In the genomic region with DNA sequence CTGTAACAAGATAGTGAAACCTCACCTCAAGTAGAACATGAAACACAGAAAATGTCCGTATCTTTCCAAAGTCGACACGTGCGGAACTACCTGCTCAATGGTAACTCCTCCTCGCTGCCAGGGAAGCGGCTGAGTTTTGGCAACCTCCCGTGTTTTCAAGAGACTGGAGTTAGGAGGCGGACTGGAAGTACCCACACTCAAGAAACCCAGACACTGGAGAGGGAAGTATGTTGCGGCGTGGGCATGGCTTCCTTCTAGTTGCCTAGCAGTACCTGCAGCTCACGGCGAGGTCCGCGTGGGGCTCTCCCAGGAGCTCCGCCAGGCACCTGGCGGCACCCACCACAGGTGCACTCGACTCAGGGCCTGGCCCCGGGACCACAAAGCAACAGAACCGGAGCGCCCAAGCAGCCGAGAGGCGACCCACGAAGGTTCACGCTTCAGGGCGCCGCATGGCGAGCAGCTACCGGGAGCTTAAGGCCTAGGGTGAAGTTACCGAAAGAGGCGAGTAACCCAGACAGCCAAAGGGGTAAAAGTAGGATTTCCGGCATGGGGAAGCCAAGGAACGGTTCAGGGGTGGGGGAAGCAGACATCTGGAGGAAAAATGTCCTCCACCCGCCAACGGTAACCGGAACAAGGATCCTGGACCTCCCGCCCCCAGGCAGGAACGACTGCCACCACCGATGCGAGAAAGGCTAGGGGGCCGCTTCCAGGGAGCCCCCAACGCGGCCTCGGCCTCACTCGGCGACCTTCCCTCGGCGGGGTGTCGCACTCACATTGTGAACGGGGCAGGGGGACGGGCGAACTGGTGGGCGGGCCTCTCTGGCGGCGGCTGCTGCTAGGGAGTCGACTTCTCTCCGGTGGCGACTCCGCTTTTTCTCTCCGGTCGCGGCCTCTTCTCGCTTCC, we compare ENCODE assay signal across 8 cellular contexts. TPM values are rescaled to one million over a fixed set of nuclear protein-coding genes. Genes with fewer than 3 reads are reported as not detected.
DNase-seq lines count a peak whose midpoint lies in the region; ATAC-seq and TF ChIP-seq lines count a peak whose summit lies in the region.

No MANE protein-coding gene starts in this region.

- no peak for DNase-seq in AG04449 (ENCODE audit: low read depth, low spot score)
- DNase-seq in HS-27A (ENCODE audit: low read depth): peak; percentile 11
- DNase-seq in SJSA1 (ENCODE audit: low read depth in 1 of 2, low spot score in 2 of 2): peak in 1 of 2 experiments; percentile 47
- peak; percentile 47 to 78 for DNase-seq in activated naive CD4-positive, alpha-beta T cell treated with anti-CD3 and anti-CD28 coated beads, Interleukin-2, amount 50 U/mL, for 72 hours (ENCODE audit: low spot score in 2 of 2)
- peak; percentile 36 to 79 (median 62) for DNase-seq in heart left ventricle
- DNase-seq in pons (ENCODE audit: low spot score): peak; percentile 63
- no peak for DNase-seq in cerebellar nuclear complex (lab: John Stamatoyannopoulos, UW)

- peaks cover 6% of the 10 kb centered on the region; the same call in 1 of the 2 replicates for H3K9me3 ChIP-seq in SJSA1 (replicated peaks)
- H3K9me3 ChIP-seq in heart left ventricle: no peaks in the 10 kb centered on the region

- no peaks in the 10 kb centered on the region for H3K9me3 Mint-ChIP-seq in activated naive CD4-positive, alpha-beta T cell treated with anti-CD3 and anti-CD28 coated beads, Interleukin-2, amount 50 U/mL, for 72 hours

- H3K36me3 ChIP-seq in SJSA1 (peaks cover 45% of the 10 kb centered on the region), heart left ventricle (peaks cover 0 to 6% (median 0%) of the 10 kb centered on the region in 9 donors)

- CTCF ChIA-PET in AG04449 (lab: Yijun Ruan, JAX): interaction anchor here (1.5 to 5.8 kb wide), 2 partner anchors 51 to 52 kb away, joined by 6 to 26 read pairs; no protein-coding TSS in a partner anchor

- ATAC-seq in GM19023 (IDR thresholded peaks at IDR 0.05; ENCODE audit: unreplicated experiment): peak; percentile 18
- peak; percentile 0 to 43 for ATAC-seq in activated naive CD4-positive, alpha-beta T cell treated with anti-CD3 and anti-CD28 coated beads, Interleukin-2, amount 50 U/mL, for 72 hours
- ATAC-seq in heart left ventricle: peak; percentile 4 to 70 (median 46)

- H3K27ac Mint-ChIP-seq in activated naive CD4-positive, alpha-beta T cell treated with anti-CD3 and anti-CD28 coated beads, Interleukin-2, amount 50 U/mL, for 72 hours: peak overlapping the region; percentile 98 to 100

- H3K4me1 ChIP-seq in SJSA1 (replicated peaks) (peaks cover 20% of the 10 kb centered on the region), heart left ventricle (peaks cover 0 to 50% (median 36%) of the 10 kb centered on the region in 12 donors)

- intact Hi-C loops in heart left ventricle (cut with DNase I): loop anchor here (1.0 to 5.0 kb wide), 8 partner anchors 35 to 830 kb away; a partner anchor contains a TSS

- peak overlapping the region; percentile 92 for H3K27ac ChIP-seq in SJSA1
- H3K27ac ChIP-seq in heart left ventricle: peak overlapping the region; percentile 93 to 100 (median 98)

- TF ChIP-seq CTCF in AG04449 (IDR thresholded peaks at IDR 0.05; ENCODE audit: insufficient read depth, low read length, missing control alignments): no peak
- TF ChIP-seq CTCF in heart left ventricle (IDR thresholded peaks at IDR 0.05): no peak

- WGBS in heart left ventricle, 4 donors: 0% methylated on average over 42 to 62 of the region's 62 CpGs

- no peak for TF ChIP-seq POLR2A in heart left ventricle (IDR thresholded peaks at IDR 0.05)

- no peaks in the 10 kb centered on the region for H3K27me3 ChIP-seq in SJSA1 (replicated peaks)
- no peaks in the 10 kb centered on the region for H3K27me3 ChIP-seq in heart left ventricle

- POLR2A ChIA-PET in AG04449 (lab: Yijun Ruan, JAX): interaction anchor here (1.0 to 1.9 kb wide), 3 partner anchors 11 to 42 kb away, joined by 3 to 9 read pairs (median 3); a partner anchor contains a TSS

- peaks cover 38 to 47% of the 10 kb centered on the region in 2 donors for H3K36me3 Mint-ChIP-seq in activated naive CD4-positive, alpha-beta T cell treated with anti-CD3 and anti-CD28 coated beads, Interleukin-2, amount 50 U/mL, for 72 hours

- H3K4me3 ChIP-seq in AG04449 (ENCODE audit: low read depth, low read length) (peak overlapping the region; percentile 95), SJSA1 (peak overlapping the region; percentile 74), heart left ventricle (peak overlapping the region; percentile 63 to 96 (median 86))

RNA-seq across cellular contexts. Expression of a gene that starts 0.6 kb away (rescaled TPM):
- 84.7 and 112 TPM in 2 replicates for total RNA-seq in SJSA1 (2014; rRNA removed; shearing (Covaris generic))
- 100 to 1,000 TPM; 285 to 294 TPM for total RNA-seq in activated naive CD4-positive, alpha-beta T cell treated with anti-CD3 and anti-CD28 coated beads, Interleukin-2, amount 50 U/mL, for 72 hours
- total RNA-seq in heart left ventricle: 100 to 1,000 TPM in 6 of 9 donors, 10 to 100 TPM in 3; 48.0 to 120 (median 103) TPM
- polyA plus RNA-seq in heart left ventricle: 100 to 1,000 TPM in 1 of 2 donors, 10 to 100 TPM in 1; 54.6 to 125 TPM

RNA-seq across cellular contexts. Expression of a gene that starts 37.6 kb away (rescaled TPM):
- 1,148 and 1,246 TPM in 2 replicates for total RNA-seq in SJSA1 (2014; rRNA removed; shearing (Covaris generic))
- 1,000 to 10,000 TPM; 1,074 to 1,104 TPM for total RNA-seq in activated naive CD4-positive, alpha-beta T cell treated with anti-CD3 and anti-CD28 coated beads, Interleukin-2, amount 50 U/mL, for 72 hours
- 100 to 1,000 TPM; 361 to 741 (median 537) TPM for total RNA-seq in heart left ventricle
- 1,000 to 10,000 TPM in 1 of 2 donors, 100 to 1,000 TPM in 1; 848 to 1,208 TPM for polyA plus RNA-seq in heart left ventricle

RNA-seq across cellular contexts. Expression of a gene that starts 41.7 kb away (rescaled TPM):
- total RNA-seq in SJSA1 (2014; rRNA removed; shearing (Covaris generic)): 382 and 483 TPM in 2 replicates
- 100 to 1,000 TPM; 788 to 897 TPM for total RNA-seq in activated naive CD4-positive, alpha-beta T cell treated with anti-CD3 and anti-CD28 coated beads, Interleukin-2, amount 50 U/mL, for 72 hours
- 1,000 to 10,000 TPM; 1,755 to 3,502 (median 2,732) TPM for total RNA-seq in heart left ventricle
- 1,000 to 10,000 TPM; 1,436 to 2,223 TPM for polyA plus RNA-seq in heart left ventricle

RNA-seq across cellular contexts. Expression of a gene that starts 57.4 kb away (rescaled TPM):
- total RNA-seq in SJSA1 (2014; rRNA removed; shearing (Covaris generic)): 13.7 and 15.2 TPM in 2 replicates
- 100 to 1,000 TPM in 1 of 2 donors, 10 to 100 TPM in 1; 92.0 to 113 TPM for total RNA-seq in activated naive CD4-positive, alpha-beta T cell treated with anti-CD3 and anti-CD28 coated beads, Interleukin-2, amount 50 U/mL, for 72 hours
- 10 to 100 TPM; 28.0 to 71.5 (median 44.5) TPM for total RNA-seq in heart left ventricle
- 10 to 100 TPM; 25.2 to 34.1 TPM for polyA plus RNA-seq in heart left ventricle

Comparison
In these comparisons a context has a peak if more than half of its experiments do, and no peak if none do; other contexts are left out.
1. DNase-seq: peak in HS-27A (single experiment), activated naive CD4-positive, alpha-beta T cell treated with anti-CD3 and anti-CD28 coated beads, Interleukin-2, amount 50 U/mL, for 72 hours (2 of 2), heart left ventricle (5 of 5) and pons (single experiment); none in AG04449 (single experiment) and cerebellar nuclear complex (0 of 2).
2. Peak in every context shown above with its lines, with median percentiles within 50 percentile points of each other: H3K4me3 ChIP-seq and ATAC-seq.